In genomic region chr17:21542991-21543390, GRCh38 we compare ENCODE assay signal across 27 cellular contexts.
"Had no signal": no experiment of that assay in that cellular context is flagged by ENCODE, and none has a peak within 500 bp of the region (broad histone marks: within the 10 kb centered on the region; RNA-seq: fewer than 3 reads in every experiment).

No MANE protein-coding gene starts in this region.

- H3K36me3 Mint-ChIP-seq: natural killer cell had no signal

- H3K9me3 Mint-ChIP-seq: activated naive CD4-positive, alpha-beta T cell treated with anti-CD3 and anti-CD28 coated beads for 36 hours; natural killer cell had no signal

- DNase-seq: activated CD4-positive, alpha-beta T cell treated with anti-CD3 and anti-CD28 coated beads for 48 hours; activated CD4-positive, alpha-beta T cell treated with anti-CD3 and anti-CD28 coated beads, Interleukin-2, amount 50 U/mL, for 48 hours; activated CD8-positive, alpha-beta memory T cell treated with anti-CD3 and anti-CD28 coated beads for 24 hours; activated effector memory CD4-positive, alpha-beta T cell treated with Interleukin-2 at 50 U/mL for 16 hours; activated naive CD4-positive, alpha-beta T cell treated with anti-CD3 and anti-CD28 coated beads for 36 hours; activated naive CD8-positive, alpha-beta T cell treated with anti-CD3 and anti-CD28 coated beads for 36 hours; adrenal gland; aorta; body of pancreas; colonic mucosa; dorsolateral prefrontal cortex; effector memory CD4-positive, alpha-beta T cell; hippocampal formation; kidney; left colon; mesenchymal stem cell; natural killer cell; occipital lobe; stimulated activated CD4-positive, alpha-beta T cell treated with anti-CD3 and anti-CD28 coated beads, Interleukin-15, amount 100 ng/mL, for 24 hours; stimulated activated CD4-positive, alpha-beta T cell treated with anti-CD3 and anti-CD28 coated beads, Interleukin-2, amount 100 ng/mL, for 24 hours; stimulated activated naive CD4-positive, alpha-beta T cell; transverse colon had no signal

- H3K4me3 Mint-ChIP-seq: activated naive CD4-positive, alpha-beta T cell treated with anti-CD3 and anti-CD28 coated beads for 36 hours; activated naive CD8-positive, alpha-beta T cell treated with anti-CD3 and anti-CD28 coated beads for 36 hours; natural killer cell; neural progenitor cell had no signal

- H3K27ac ChIP-seq: adrenal gland, body of pancreas, colonic mucosa, gastroesophageal sphincter, neural progenitor cell, parathyroid adenoma, right atrium auricular region, transverse colon, VCaP had no signal

- H3K4me1 ChIP-seq: adrenal gland, body of pancreas, colonic mucosa, neural progenitor cell, parathyroid adenoma had no signal

- H3K9me3 ChIP-seq: body of pancreas, colonic mucosa had no signal

- H3K36me3 ChIP-seq: adrenal gland, colonic mucosa, neural progenitor cell, right atrium auricular region, transverse colon had no signal

- H3K27me3 Mint-ChIP-seq: activated naive CD8-positive, alpha-beta T cell treated with anti-CD3 and anti-CD28 coated beads for 36 hours had no signal

- H3K27me3 ChIP-seq: adrenal gland, body of pancreas, colonic mucosa, dorsolateral prefrontal cortex, gastroesophageal sphincter, neural progenitor cell, right atrium auricular region, transverse colon had no signal

- H3K4me3 ChIP-seq: adrenal gland, body of pancreas, colonic mucosa, dorsolateral prefrontal cortex, gastroesophageal sphincter, neural progenitor cell, right atrium auricular region, transverse colon had no signal

- H3K4me1 Mint-ChIP-seq: natural killer cell, neural progenitor cell had no signal

- H3K27ac Mint-ChIP-seq: activated naive CD4-positive, alpha-beta T cell treated with anti-CD3 and anti-CD28 coated beads for 36 hours; activated naive CD8-positive, alpha-beta T cell treated with anti-CD3 and anti-CD28 coated beads for 36 hours; natural killer cell; neural progenitor cell had no signal
